In the genomic region with DNA sequence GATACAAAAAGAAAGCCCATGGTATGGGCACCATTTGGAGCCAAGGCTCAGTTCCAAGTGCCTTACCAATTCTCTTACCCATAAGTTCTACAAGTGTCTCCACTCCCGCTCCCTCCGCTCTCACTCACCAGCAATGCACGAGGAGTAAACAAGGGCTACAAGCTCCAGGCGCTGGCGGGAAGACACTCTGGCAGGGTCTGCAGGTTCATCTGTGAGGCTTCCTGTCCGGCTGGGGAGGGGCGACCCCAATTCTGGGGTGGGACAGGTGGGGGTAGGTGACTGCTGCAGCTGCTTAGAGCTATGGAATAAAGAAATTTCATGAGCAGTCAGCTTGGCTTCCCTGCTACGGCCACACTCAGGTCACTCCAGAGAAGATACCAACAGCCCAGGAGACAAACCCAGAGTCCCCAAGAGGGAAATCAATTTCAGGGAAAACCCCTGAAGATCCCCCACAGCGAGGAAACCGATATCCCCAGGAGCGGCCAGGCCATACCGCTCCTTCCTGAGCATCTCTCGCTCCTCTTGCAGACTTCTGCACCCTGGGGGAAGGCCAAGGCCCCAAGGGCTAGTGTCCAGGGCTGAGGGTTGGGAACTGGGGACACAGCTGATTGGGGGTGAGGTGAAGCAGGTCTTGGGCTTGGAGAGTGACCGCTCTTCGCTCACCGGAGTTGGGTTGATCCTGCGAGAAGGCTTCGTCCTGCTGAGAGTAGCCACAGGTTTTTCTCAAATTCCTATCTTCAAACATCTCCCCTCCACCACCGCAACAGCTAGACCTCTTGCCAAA, we compare ENCODE assay signal across 9 cellular contexts. TPM values are rescaled to one million over a fixed set of nuclear protein-coding genes. Genes with fewer than 3 reads are reported as not detected.
DNase-seq lines count a peak whose midpoint lies in the region; ATAC-seq and TF ChIP-seq lines count a peak whose summit lies in the region.
"Had no signal": no experiment of that assay in that cellular context is flagged by ENCODE, and none has a peak within 500 bp of the region (broad histone marks: within the 10 kb centered on the region; RNA-seq: fewer than 3 reads in every experiment).

No MANE protein-coding gene starts in this region.

- no peaks in the 10 kb centered on the region for H3K27me3 Mint-ChIP-seq in natural killer cell (ENCODE audit: low read depth in 2 of 2)

- H3K36me3 ChIP-seq in BE2C (peaks cover 30% of the 10 kb centered on the region), Karpas-422 (ENCODE audit: insufficient read depth, low read length) (peaks cover 14% of the 10 kb centered on the region)

- intact Hi-C loops in dorsolateral prefrontal cortex (cut with DNase I): loop anchor here (5.0 kb wide), 1 partner anchor 187 kb away; the partner anchor contains the start of gene TTBK2 (in 2 of the 2)
- intact Hi-C loops in natural killer cell (cut with micrococcal nuclease): loop anchor here (10.0 kb wide), 1 partner anchor 189 kb away; the partner anchor contains the start of gene TTBK2

- H3K4me3 ChIP-seq in BE2C (ENCODE audit: low read depth, low read length) (peak overlapping the region; percentile 70), Karpas-422 (ENCODE audit: low read length) (peak overlapping the region; percentile 98), dorsolateral prefrontal cortex (peak overlapping the region; percentile 69 to 100 (median 89))

- TF ChIP-seq CTCF in BE2C (IDR thresholded peaks at IDR 0.05; ENCODE audit: low read depth, low read length): no peak
- TF ChIP-seq CTCF in dorsolateral prefrontal cortex (IDR thresholded peaks at IDR 0.05 in 54 of 56, conservative IDR thresholded peaks at IDR 0.05 in 2 of 56; ENCODE audit: low read depth in 1 of 56, partially characterized antibody in 56 of 56): no peak
- no peak for TF ChIP-seq CTCF in natural killer cell (IDR thresholded peaks at IDR 0.05)

- H3K27ac Mint-ChIP-seq in natural killer cell: peak overlapping the region in 1 of 2 donors; percentile 80

- H3K4me1 Mint-ChIP-seq in natural killer cell: peaks cover 6 to 19% of the 10 kb centered on the region in 2 donors

- H3K27ac ChIP-seq in Karpas-422 (ENCODE audit: low read length): no peak overlapping the region
- peak overlapping the region in 16 of 59 donors; percentile 41 to 95 (median 90) for H3K27ac ChIP-seq in dorsolateral prefrontal cortex

- H3K9me3 ChIP-seq in BE2C (no peaks in the 10 kb centered on the region), Karpas-422 (ENCODE audit: low read length) (no peaks in the 10 kb centered on the region)

- H3K79me2 ChIP-seq in Karpas-422 (ENCODE audit: low read length): peaks cover 32% of the 10 kb centered on the region

- H3K9ac ChIP-seq in Karpas-422 (ENCODE audit: low read length): peak overlapping the region; percentile 97

- H4K20me1 ChIP-seq in Karpas-422 (ENCODE audit: insufficient read depth, low read depth, low read length): no peaks in the 10 kb centered on the region; the same call in 1 of the 2 replicates

- H3K9me3 Mint-ChIP-seq in natural killer cell: no peaks in the 10 kb centered on the region

- no peaks in the 10 kb centered on the region for H3K27me3 ChIP-seq in BE2C
- no peaks in the 10 kb centered on the region for H3K27me3 ChIP-seq in Karpas-422 (ENCODE audit: low read length)
- no peaks in the 10 kb centered on the region for H3K27me3 ChIP-seq in dorsolateral prefrontal cortex

- DNase-seq in BE2C (no peak), Karpas-422 (no peak), dorsolateral prefrontal cortex (no peak), natural killer cell (no peak), NCI-H446 treated with DMSO at 0.1 percent for 48 hours (lab: John Stamatoyannopoulos, UW) (no peak), NCI-H187 treated with DMSO at 0.1 percent for 48 hours (lab: John Stamatoyannopoulos, UW) (no peak), NCI-H2227 (lab: John Stamatoyannopoulos, UW; ENCODE audit: unreplicated experiment) (no peak), germinal center (ENCODE audit: low spot score) (no peak)
- DNase-seq: NCI-H1092 treated with DMSO at 0.1 percent for 48 hours had no signal

- H3K4me1 ChIP-seq in BE2C (peaks cover 10% of the 10 kb centered on the region), Karpas-422 (ENCODE audit: low read length) (peaks cover 18% of the 10 kb centered on the region)

- no peak for ATAC-seq in natural killer cell

- H3K4me2 ChIP-seq in Karpas-422 (ENCODE audit: low read depth, low read length, poor library complexity, severe bottlenecking): peak overlapping the region; percentile 68

- peak overlapping the region; percentile 83 for H3K4me3 Mint-ChIP-seq in natural killer cell

- no peak overlapping the region for H2AFZ ChIP-seq in Karpas-422 (ENCODE audit: low read length)

- H3K36me3 Mint-ChIP-seq in natural killer cell: no peaks in the 10 kb centered on the region

- no peaks in the 10 kb centered on the region for H3K9me2 ChIP-seq in Karpas-422 (replicated peaks; ENCODE audit: insufficient read depth, low read length)

RNA-seq across cellular contexts. Expression of gene CDAN1, which starts 1.4 kb away (rescaled TPM):
- polyA plus RNA-seq in BE2C (2012; ENCODE audit: insufficient read depth, insufficient read length, low read depth): 9.6 TPM
- total RNA-seq in Karpas-422 (2014; rRNA removed; shearing (Covaris generic); ENCODE audit: low replicate concordance): 23.8 and 35.9 TPM in 2 replicates
- 10 to 100 TPM in 119 of 120 experiments, 1 to 10 TPM in 1; 9.5 to 35.4 (median 18.6) TPM for total RNA-seq in dorsolateral prefrontal cortex
- total RNA-seq in natural killer cell: 10 to 100 TPM; 18.1 to 36.9 (median 34.9) TPM
